18 cellular contexts compared by ENCODE assay signal in the genomic region with DNA sequence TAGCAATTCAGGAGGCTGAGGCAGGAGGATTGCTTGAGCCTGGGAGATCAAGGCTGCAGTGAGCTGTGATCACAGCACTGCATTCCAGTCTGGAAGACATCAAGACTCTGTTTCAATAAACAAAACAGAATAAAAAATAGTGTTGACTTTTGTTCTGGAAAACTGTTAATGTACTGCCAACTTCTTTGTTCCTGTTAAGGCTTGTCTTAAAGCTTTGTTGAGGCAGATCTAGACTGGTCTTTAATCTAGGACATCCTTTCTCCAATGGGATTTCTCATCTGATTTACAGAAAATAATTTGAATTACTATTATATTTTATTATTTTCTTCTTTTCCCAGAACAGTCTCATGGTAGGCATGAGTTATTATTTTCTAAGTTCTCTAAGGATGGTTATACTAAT.
"Had no signal": no experiment of that assay in that cellular context is flagged by ENCODE, and none has a peak within 500 bp of the region (broad histone marks: within the 10 kb centered on the region; RNA-seq: fewer than 3 reads in every experiment).

No MANE protein-coding gene starts in this region.

- H3K27ac Mint-ChIP-seq: activated CD4-positive, alpha-beta memory T cell treated with anti-CD3 and anti-CD28 coated beads, Interleukin-2, amount 10 ng/mL, durations not matched to agents 7 days and 5 days; activated CD4-positive, alpha-beta T cell treated with anti-CD3 and anti-CD28 coated beads, Interleukin-2, amount 10 ng/mL, durations not matched to agents 7 days and 5 days; activated naive CD4-positive, alpha-beta T cell treated with anti-CD3 and anti-CD28 coated beads, Interleukin-2, amount 10 ng/mL, durations not matched to agents 7 days and 5 days; activated naive CD8-positive, alpha-beta T cell treated with anti-CD3 and anti-CD28 coated beads for 36 hours; activated T-cell treated with anti-CD3 and anti-CD28 coated beads, Interleukin-2, amount 50 U/mL, for 72 hours; activated T-helper 2 cell treated with anti-CD3 and anti-CD28 coated beads, Interferon-gamma antibody, Interleukin-2, Interleukin-4, amounts not matched to agents 10 μg/mL and 5 μg/mL and 100 μg/mL, durations not matched to agents 14 hours and 24 hours and 36 hours; T-cell had no signal

- H3K4me3 ChIP-seq: SK-N-MC had no signal

- H3K27me3 Mint-ChIP-seq: activated CD4-positive, alpha-beta memory T cell treated with anti-CD3 and anti-CD28 coated beads, Interleukin-2, amount 10 ng/mL, durations not matched to agents 7 days and 5 days; activated CD4-positive, alpha-beta T cell treated with anti-CD3 and anti-CD28 coated beads, Interleukin-2, amount 10 ng/mL, durations not matched to agents 7 days and 5 days; activated naive CD4-positive, alpha-beta T cell treated with anti-CD3 and anti-CD28 coated beads, Interleukin-2, amount 10 ng/mL, durations not matched to agents 7 days and 5 days; activated naive CD8-positive, alpha-beta T cell treated with anti-CD3 and anti-CD28 coated beads for 36 hours; T-cell had no signal

- H3K27ac ChIP-seq: SK-N-MC had no signal

- H3K4me3 Mint-ChIP-seq: activated CD4-positive, alpha-beta memory T cell treated with anti-CD3 and anti-CD28 coated beads, Interleukin-2, amount 10 ng/mL, durations not matched to agents 7 days and 5 days; activated CD4-positive, alpha-beta T cell treated with anti-CD3 and anti-CD28 coated beads, Interleukin-2, amount 10 ng/mL, durations not matched to agents 7 days and 5 days; activated naive CD4-positive, alpha-beta T cell treated with anti-CD3 and anti-CD28 coated beads, Interleukin-2, amount 10 ng/mL, durations not matched to agents 7 days and 5 days; activated naive CD8-positive, alpha-beta T cell treated with anti-CD3 and anti-CD28 coated beads for 36 hours; activated T-cell treated with anti-CD3 and anti-CD28 coated beads, Interleukin-2, amount 50 U/mL, for 72 hours; T-cell had no signal

- DNase-seq: activated CD4-positive, alpha-beta memory T cell treated with anti-CD3 and anti-CD28 coated beads, Interleukin-2, amount 10 ng/mL, durations not matched to agents 7 days and 5 days; activated CD4-positive, alpha-beta T cell treated with anti-CD3 and anti-CD28 coated beads, Interleukin-2, amount 10 ng/mL, durations not matched to agents 7 days and 5 days; activated CD4-positive, CD25-positive, alpha-beta regulatory T cell; activated CD8-positive, alpha-beta memory T cell treated with anti-CD3 and anti-CD28 coated beads, Interleukin-2, amount 50 U/mL, for 4 hours; activated gamma-delta T cell treated with Interleukin-2 at 50 U/mL for 16 hours; activated naive CD4-positive, alpha-beta T cell treated with anti-CD3 and anti-CD28 coated beads, Interleukin-2, amount 10 ng/mL, durations not matched to agents 7 days and 5 days; activated naive CD8-positive, alpha-beta T cell treated with anti-CD3 and anti-CD28 coated beads for 36 hours; activated T-cell treated with anti-CD3 and anti-CD28 coated beads, Interleukin-2, amount 50 U/mL, for 72 hours; caudate nucleus; Karpas-422; NCI-H2107; T-cell; T-helper 2 cell; T1000 had no signal

- ATAC-seq: activated T-cell treated with anti-CD3 and anti-CD28 coated beads, Interleukin-2, amount 50 U/mL, for 72 hours; Right ventricle myocardium inferior; T-cell had no signal

- FAIRE-seq: TTC549 had no signal

- H3K9me3 Mint-ChIP-seq: activated CD4-positive, alpha-beta memory T cell treated with anti-CD3 and anti-CD28 coated beads, Interleukin-2, amount 10 ng/mL, durations not matched to agents 7 days and 5 days; activated CD4-positive, alpha-beta T cell treated with anti-CD3 and anti-CD28 coated beads, Interleukin-2, amount 10 ng/mL, durations not matched to agents 7 days and 5 days; activated naive CD4-positive, alpha-beta T cell treated with anti-CD3 and anti-CD28 coated beads, Interleukin-2, amount 10 ng/mL, durations not matched to agents 7 days and 5 days; activated naive CD8-positive, alpha-beta T cell treated with anti-CD3 and anti-CD28 coated beads for 36 hours; activated T-cell treated with anti-CD3 and anti-CD28 coated beads, Interleukin-2, amount 50 U/mL, for 72 hours; activated T-helper 2 cell treated with anti-CD3 and anti-CD28 coated beads, Interferon-gamma antibody, Interleukin-2, Interleukin-4, amounts not matched to agents 10 μg/mL and 5 μg/mL and 100 μg/mL, durations not matched to agents 14 hours and 24 hours and 36 hours; T-cell had no signal
